ENCODE assay signal across 23 cellular contexts in genomic region chr19:7386769-7387168, GRCh38. TPM values are rescaled to one million over a fixed set of nuclear protein-coding genes. Genes with fewer than 3 reads are reported as not detected.
DNase-seq lines count a peak whose midpoint lies in the region; ATAC-seq and TF ChIP-seq lines count a peak whose summit lies in the region.
"Had no signal": no experiment of that assay in that cellular context is flagged by ENCODE, and none has a peak within 500 bp of the region (broad histone marks: within the 10 kb centered on the region; RNA-seq: fewer than 3 reads in every experiment).

No MANE protein-coding gene starts in this region.

- H3K27ac ChIP-seq in thyroid gland: no peak overlapping the region
- H3K27ac ChIP-seq: esophagus muscularis mucosa, HL-60, vagina had no signal

- H3K27ac Mint-ChIP-seq in activated T-cell treated with anti-CD3 and anti-CD28 coated beads, Interleukin-2, amount 50 U/mL, for 72 hours: peak overlapping the region; percentile 96
- H3K27ac Mint-ChIP-seq in activated B cell treated with CpG ODN at 0.5 μM for 24 hours (peak overlapping the region; percentile 92), mesothelial cell of epicardium (peak overlapping the region; percentile 62)
- H3K27ac Mint-ChIP-seq: HFFc6 had no signal

- H3K4me3 ChIP-seq in GM06990 (replicated peaks; ENCODE audit: low read depth, low read length) (peak overlapping the region; percentile 42), thyroid gland (replicated peaks in 1 of 3) (no peak overlapping the region)
- H3K4me3 ChIP-seq: esophagus muscularis mucosa, vagina had no signal

- POLR2A ChIA-PET in activated B cell treated with CpG ODN at 0.5 μM for 24 hours (lab: Charles Lee): interaction anchor here (0.6 to 1.5 kb wide), 7 partner anchors 9 to 266 kb away, joined by 3 to 5 read pairs (median 4); partner anchors contain the start of gene ARHGEF18

- ATAC-seq in activated T-cell treated with anti-CD3 and anti-CD28 coated beads, Interleukin-2, amount 50 U/mL, for 72 hours (replicated peaks in 1 of 2): no peak
- no peak for ATAC-seq in activated B cell treated with CpG ODN at 0.5 μM for 24 hours (ENCODE audit: low read depth)
- no peak for ATAC-seq in GM19328 (IDR thresholded peaks at IDR 0.05; ENCODE audit: unreplicated experiment)
- no peak for ATAC-seq in HG02763 (IDR thresholded peaks at IDR 0.05; ENCODE audit: unreplicated experiment)
- ATAC-seq: sciatic nerve had no signal

- no peak for TF ChIP-seq CTCF in GM06990 (IDR thresholded peaks at IDR 0.05; ENCODE audit: insufficient read depth, low read length, poor library complexity, severe bottlenecking)
- TF ChIP-seq CTCF in activated B cell treated with CpG ODN at 0.5 μM for 24 hours (IDR thresholded peaks at IDR 0.05): no peak
- TF ChIP-seq CTCF in mesothelial cell of epicardium (IDR thresholded peaks at IDR 0.05; ENCODE audit: unreplicated experiment): no peak
- no peak for TF ChIP-seq CTCF in thyroid gland (IDR thresholded peaks at IDR 0.05)

- no peaks in the 10 kb centered on the region for H3K27me3 Mint-ChIP-seq in activated T-cell treated with anti-CD3 and anti-CD28 coated beads, Interleukin-2, amount 50 U/mL, for 72 hours (ENCODE audit: low read depth)
- H3K27me3 Mint-ChIP-seq in activated B cell treated with CpG ODN at 0.5 μM for 24 hours: no peaks in the 10 kb centered on the region
- H3K27me3 Mint-ChIP-seq in mesothelial cell of epicardium (ENCODE audit: low read depth): no peaks in the 10 kb centered on the region
- H3K27me3 Mint-ChIP-seq: activated naive CD8-positive, alpha-beta T cell had no signal

- intact Hi-C loops in activated B cell treated with CpG ODN at 0.5 μM for 24 hours (cut with micrococcal nuclease) (no loop called here), thyroid gland (cut with DNase I) (no loop called here)

- H3K4me1 Mint-ChIP-seq in activated T-cell treated with anti-CD3 and anti-CD28 coated beads, Interleukin-2, amount 50 U/mL, for 72 hours (ENCODE audit: low read depth): peaks cover 25% of the 10 kb centered on the region
- peaks cover 23% of the 10 kb centered on the region for H3K4me1 Mint-ChIP-seq in activated B cell treated with CpG ODN at 0.5 μM for 24 hours
- H3K4me1 Mint-ChIP-seq in mesothelial cell of epicardium: peaks cover 10% of the 10 kb centered on the region
- H3K4me1 Mint-ChIP-seq: neural crest cell had no signal

- H3K27me3 ChIP-seq in GM06990 (replicated peaks; ENCODE audit: control insufficient read depth, insufficient read depth, low read length) (no peaks in the 10 kb centered on the region), thyroid gland (no peaks in the 10 kb centered on the region)
- H3K27me3 ChIP-seq: esophagus muscularis mucosa, vagina had no signal

- H3K36me3 Mint-ChIP-seq in activated T-cell treated with anti-CD3 and anti-CD28 coated beads, Interleukin-2, amount 50 U/mL, for 72 hours (ENCODE audit: insufficient read depth in 2 of 2): no peaks in the 10 kb centered on the region
- H3K36me3 Mint-ChIP-seq in activated B cell treated with CpG ODN at 0.5 μM for 24 hours (ENCODE audit: low read depth) (peaks cover 72% of the 10 kb centered on the region), mesothelial cell of epicardium (peaks cover 2% of the 10 kb centered on the region)
- H3K36me3 Mint-ChIP-seq: activated naive CD8-positive, alpha-beta T cell had no signal

- TF ChIP-seq POLR2A in thyroid gland (IDR thresholded peaks at IDR 0.05): no peak

- H3K4me1 ChIP-seq in thyroid gland: no peaks in the 10 kb centered on the region
- H3K4me1 ChIP-seq: esophagus muscularis mucosa, vagina had no signal

- H3K9me3 ChIP-seq in thyroid gland: no peaks in the 10 kb centered on the region
- H3K9me3 ChIP-seq: esophagus muscularis mucosa, vagina had no signal

- H3K36me3 ChIP-seq in GM06990 (ENCODE audit: control insufficient read depth, insufficient read depth, low read length) (peaks cover 2% of the 10 kb centered on the region; the same call in 1 of the 2 replicates), thyroid gland (no peaks in the 10 kb centered on the region)
- H3K36me3 ChIP-seq: vagina had no signal

- DNase-seq in activated T-cell treated with anti-CD3 and anti-CD28 coated beads, Interleukin-2, amount 50 U/mL, for 72 hours: no peak
- DNase-seq in activated T-cell treated with anti-CD3 and anti-CD28 coated beads for 4 hours (no peak), GM06990 (ENCODE audit: extremely low read depth, insufficient read length) (no peak), activated B cell treated with CpG ODN at 0.5 μM for 24 hours (no peak), mesothelial cell of epicardium (ENCODE audit: low spot score in 2 of 2, unreplicated experiment in 2 of 2) (no peak), thyroid gland (no peak)
- DNase-seq: ACHN, C1 segment of cervical spinal cord, DMS 273 treated with DMSO at 0.1 percent for 48 hours, HFFc6, hippocampal formation, NCI-H1105 treated with DMSO at 0.1 percent for 48 hours, NCI-H2081, Right ventricle myocardium superior, substantia nigra had no signal

- no peaks in the 10 kb centered on the region for H3K9me3 Mint-ChIP-seq in activated T-cell treated with anti-CD3 and anti-CD28 coated beads, Interleukin-2, amount 50 U/mL, for 72 hours
- no peaks in the 10 kb centered on the region for H3K9me3 Mint-ChIP-seq in activated B cell treated with CpG ODN at 0.5 μM for 24 hours
- H3K9me3 Mint-ChIP-seq in mesothelial cell of epicardium: no peaks in the 10 kb centered on the region
- H3K9me3 Mint-ChIP-seq: HFFc6, neural crest cell had no signal

- 80 to 86% methylated on average over 6 to 8 of the region's 8 CpGs for WGBS in thyroid gland, 2 donors

- CTCF ChIA-PET in activated B cell treated with CpG ODN at 0.5 μM for 24 hours (lab: Charles Lee): no interaction called here

- H3K4me3 Mint-ChIP-seq in activated T-cell treated with anti-CD3 and anti-CD28 coated beads, Interleukin-2, amount 50 U/mL, for 72 hours: peak overlapping the region in 1 of 2 donors; percentile 92
- H3K4me3 Mint-ChIP-seq in activated B cell treated with CpG ODN at 0.5 μM for 24 hours (peak overlapping the region; percentile 69), mesothelial cell of epicardium (no peak overlapping the region)
- H3K4me3 Mint-ChIP-seq: HFFc6, neural crest cell had no signal

RNA-seq across cellular contexts. Expression of gene ARHGEF18, which starts 38.0 kb away (rescaled TPM):
- 10 to 100 TPM; 32.8 to 42.7 TPM for total RNA-seq in activated T-cell treated with anti-CD3 and anti-CD28 coated beads, Interleukin-2, amount 50 U/mL, for 72 hours
- 45.8 and 51.9 TPM in 2 replicates for total RNA-seq in activated B cell treated with CpG ODN at 0.5 μM for 24 hours
- 45.3 to 50.3 TPM (median 47.8 TPM) in 3 replicates for total RNA-seq in mesothelial cell of epicardium
- total RNA-seq in thyroid gland: 10 to 100 TPM; 22.6 to 37.2 (median 27.2) TPM
